In genomic region chr6:77816766-77817270, GRCh38 we compare ENCODE assay signal across 31 cellular contexts.
"Had no signal": no experiment of that assay in that cellular context is flagged by ENCODE, and none has a peak within 500 bp of the region (broad histone marks: within the 10 kb centered on the region; RNA-seq: fewer than 3 reads in every experiment).

No MANE protein-coding gene starts in this region.

- H3K4me1 ChIP-seq: adrenal gland, body of pancreas, esophagus muscularis mucosa, gastroesophageal sphincter, heart right ventricle had no signal

- H3K27ac ChIP-seq: adrenal gland, body of pancreas, coronary artery, dorsolateral prefrontal cortex, esophagus muscularis mucosa, gastroesophageal sphincter, heart right ventricle, WERI-Rb-1 had no signal

- H3K9me3 ChIP-seq: body of pancreas, esophagus muscularis mucosa, gastroesophageal sphincter had no signal

- H3K27me3 ChIP-seq: adrenal gland, body of pancreas, dorsolateral prefrontal cortex, esophagus muscularis mucosa, gastroesophageal sphincter, heart right ventricle had no signal

- H3K36me3 ChIP-seq: adrenal gland, esophagus muscularis mucosa, gastroesophageal sphincter, heart right ventricle, WERI-Rb-1 had no signal

- H3K4me3 ChIP-seq: adrenal gland, body of pancreas, coronary artery, dorsolateral prefrontal cortex, esophagus muscularis mucosa, gastroesophageal sphincter, heart right ventricle had no signal

- DNase-seq: activated B cell treated with CpG ODN at 0.5 μM for 24 hours; activated CD4-positive, alpha-beta T cell treated with anti-CD3 and anti-CD28 coated beads for 48 hours; activated CD4-positive, alpha-beta T cell treated with anti-CD3 and anti-CD28 coated beads, Interleukin-2, amount 50 U/mL, for 1 hour; activated CD4-positive, alpha-beta T cell treated with anti-CD3 and anti-CD28 coated beads, Interleukin-2, amount 50 U/mL, for 48 hours; activated CD8-positive, alpha-beta memory T cell treated with anti-CD3 and anti-CD28 coated beads for 24 hours; activated CD8-positive, alpha-beta T cell treated with anti-CD3 and anti-CD28 coated beads for 36 hours; activated effector memory CD4-positive, alpha-beta T cell treated with Interleukin-2 at 50 U/mL for 16 hours; activated gamma-delta T cell treated with Interleukin-2 at 50 U/mL for 16 hours; activated naive CD4-positive, alpha-beta T cell treated with anti-CD3 and anti-CD28 coated beads for 36 hours; activated naive CD8-positive, alpha-beta T cell treated with anti-CD3 and anti-CD28 coated beads for 36 hours; activated naive CD8-positive, alpha-beta T cell treated with anti-CD3 and anti-CD28 coated beads, Interleukin-2, amount 50 U/mL, for 24 hours; activated T-cell treated with anti-CD3 and anti-CD28 coated beads, Interleukin-2, amount 50 U/mL, for 4 hours; adrenal gland; amygdala; aorta; body of pancreas; dorsolateral prefrontal cortex; effector memory CD4-positive, alpha-beta T cell; endodermal cell; erythroblast; foreskin melanocyte; heart right ventricle; T-helper 1 cell; T-helper 17 cell; T1000; WERI-Rb-1 had no signal

- ATAC-seq: activated CD4-positive, CD25-positive, alpha-beta regulatory T cell treated with anti-CD3 and anti-CD28 coated beads, Interleukin-2, amount 50 U/mL, for 24 hours; activated CD8-positive, alpha-beta T cell treated with anti-CD3 and anti-CD28 coated beads for 36 hours; activated naive CD8-positive, alpha-beta T cell treated with anti-CD3 and anti-CD28 coated beads, Interleukin-2, amount 50 U/mL, for 24 hours; activated T-cell treated with anti-CD3 and anti-CD28 coated beads, Interleukin-2, amount 50 U/mL, for 4 hours; activated T-helper 17 cell treated with anti-CD3 and anti-CD28 coated beads, Interleukin-2, amount 50 U/mL, for 72 hours; body of pancreas; gastroesophageal sphincter; heart right ventricle; T-helper 17 cell had no signal
